ENCODE assay signal across 8 cellular contexts in the genomic region with DNA sequence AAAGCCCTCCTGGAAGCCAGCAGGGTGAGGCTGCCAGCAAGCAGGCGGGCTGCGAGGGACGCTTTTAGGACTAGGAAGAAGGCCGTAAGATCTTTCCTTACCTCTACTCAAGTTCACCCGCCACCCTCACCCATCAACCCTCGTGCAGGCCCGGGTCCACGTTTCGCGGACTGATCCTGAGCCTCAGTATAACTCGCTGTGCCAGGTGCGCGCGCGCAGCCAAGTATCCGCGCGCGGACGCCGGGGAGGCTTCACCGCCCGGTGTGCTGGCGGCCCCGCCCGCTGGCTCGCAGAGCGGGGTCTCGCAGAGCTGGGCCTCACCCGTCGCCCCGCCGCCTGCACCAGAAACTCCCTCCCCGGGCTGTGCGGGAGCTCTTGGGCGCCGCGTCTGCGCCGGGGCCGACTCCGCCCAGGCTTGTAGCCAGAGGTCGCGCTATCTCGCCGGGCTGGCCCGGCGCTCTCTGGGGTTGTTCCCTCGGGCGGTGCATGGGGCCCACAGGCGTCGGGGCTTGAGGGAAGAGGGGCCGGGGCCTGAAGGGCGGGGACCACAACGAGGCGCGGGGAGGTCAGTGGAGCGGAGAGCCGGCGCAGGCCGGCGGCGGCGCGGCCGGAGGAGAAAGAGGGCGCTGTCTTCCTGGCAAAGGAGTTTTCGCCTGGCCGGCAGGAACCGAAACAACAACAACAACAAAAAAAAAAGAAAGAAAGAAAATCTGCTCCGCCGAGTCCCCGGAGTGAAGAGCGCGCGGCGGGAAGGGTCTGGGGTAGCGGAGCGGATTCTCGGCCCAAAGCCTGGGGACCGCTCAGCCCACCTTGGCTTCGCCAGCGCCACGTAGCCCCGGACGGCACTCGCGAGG. TPM values are rescaled to one million over a fixed set of nuclear protein-coding genes. Genes with fewer than 3 reads are reported as not detected.
DNase-seq lines count a peak whose midpoint lies in the region; ATAC-seq and TF ChIP-seq lines count a peak whose summit lies in the region.

No MANE protein-coding gene starts in this region.

- H3K36me3 ChIP-seq in HUES6 (ENCODE audit: control insufficient read depth, insufficient read depth, low read length) = no peaks in the 10 kb centered on the region
- H3K36me3 ChIP-seq in endocrine pancreas (ENCODE audit: control insufficient read depth, insufficient read depth, low read length) = no peaks in the 10 kb centered on the region
- no peaks in the 10 kb centered on the region for H3K36me3 ChIP-seq in mucosa of descending colon (ENCODE audit: low read depth)

- TF ChIP-seq CTCF in mucosa of descending colon (IDR thresholded peaks at IDR 0.05) = peak; percentile 9

- no peak overlapping the region for H3K27ac ChIP-seq in HUES6 (ENCODE audit: low read depth, low read length)

- peak overlapping the region; percentile 47 for H3K9ac ChIP-seq in HUES6 (ENCODE audit: low read length)
- peak overlapping the region; percentile 26 for H3K9ac ChIP-seq in endocrine pancreas (ENCODE audit: control insufficient read depth, insufficient read depth, low read length)

- intact Hi-C loops in mucosa of descending colon (cut with DNase I, micrococcal nuclease) = no loop called here

- H3K9me3 ChIP-seq in HUES6 (ENCODE audit: control insufficient read depth, insufficient read depth, low read depth, low read length) (no peaks in the 10 kb centered on the region), endocrine pancreas (ENCODE audit: control insufficient read depth, low read length) (no peaks in the 10 kb centered on the region), mucosa of descending colon (no peaks in the 10 kb centered on the region)

- peaks cover 44% of the 10 kb centered on the region for H3K4me1 ChIP-seq in HUES6 (ENCODE audit: control insufficient read depth, insufficient read depth, low read length)
- H3K4me1 ChIP-seq in endocrine pancreas (ENCODE audit: control insufficient read depth, insufficient read depth, low read length) = no peaks in the 10 kb centered on the region
- H3K4me1 ChIP-seq in mucosa of descending colon (ENCODE audit: low read depth) = peaks cover 24% of the 10 kb centered on the region

- ATAC-seq in GM21717 (IDR thresholded peaks at IDR 0.05; ENCODE audit: unreplicated experiment) = peak; percentile 82
- peak; percentile 77 for ATAC-seq in mucosa of descending colon

- peak; percentile 69 for DNase-seq in activated CD8-positive, alpha-beta memory T cell treated with anti-CD3 and anti-CD28 coated beads for 24 hours
- DNase-seq in activated CD8-positive, alpha-beta memory T cell treated with anti-CD3 and anti-CD28 coated beads, Interleukin-2, amount 50 U/mL, for 4 hours = no peak
- DNase-seq in SK-N-DZ (ENCODE audit: low spot score) (peak; percentile 49), mucosa of descending colon (peak; percentile 47 to 62 (median 59)), hepatic stellate cell (ENCODE audit: low spot score) (no peak)

- H3K4me3 ChIP-seq in HUES6 (ENCODE audit: low read depth, low read length) = peak overlapping the region; percentile 70
- no peak overlapping the region for H3K4me3 ChIP-seq in endocrine pancreas (ENCODE audit: control insufficient read depth, insufficient read depth, low read length)
- H3K4me3 ChIP-seq in mucosa of descending colon = no peak overlapping the region

- peaks cover 86% of the 10 kb centered on the region for H3K27me3 ChIP-seq in HUES6 (ENCODE audit: control insufficient read depth, insufficient read depth, low read length)
- H3K27me3 ChIP-seq in endocrine pancreas (ENCODE audit: control insufficient read depth, insufficient read depth, low read length) = peaks cover 26% of the 10 kb centered on the region

RNA-seq across cellular contexts. Expression of a gene that starts 7.7 kb away (rescaled TPM):
- 4.6 and 4.7 TPM in 2 replicates for polyA plus RNA-seq in SK-N-DZ (2014; cell fraction: cytosol; rRNA removed)
- polyA plus RNA-seq in SK-N-DZ (2014; cell fraction: nucleus; rRNA removed) = 2.0 and 2.8 TPM in 2 replicates
- under 1 TPM in 1 of 3 donors, not detected in 2; 0.16 TPM for total RNA-seq in mucosa of descending colon

Comparison
In these comparisons a context has a peak if more than half of its experiments do, and no peak if none do; other contexts are left out.
1. DNase-seq: peak in activated CD8-positive, alpha-beta memory T cell treated with anti-CD3 and anti-CD28 coated beads for 24 hours (single experiment), SK-N-DZ (single experiment) and mucosa of descending colon (3 of 3); none in activated CD8-positive, alpha-beta memory T cell treated with anti-CD3 and anti-CD28 coated beads, Interleukin-2, amount 50 U/mL, for 4 hours (single experiment) and hepatic stellate cell (single experiment).